17 cellular contexts compared by ENCODE assay signal in genomic region chrX:33892670-33893069, GRCh38.
"Had no signal": no experiment of that assay in that cellular context is flagged by ENCODE, and none has a peak within 500 bp of the region (broad histone marks: within the 10 kb centered on the region; RNA-seq: fewer than 3 reads in every experiment).

No MANE protein-coding gene starts in this region.

- DNase-seq: dorsolateral prefrontal cortex; effector CD4-positive, alpha-beta T cell; foreskin fibroblast; gastrocnemius medialis; head of caudate nucleus; mesenchymal stem cell; naive thymus-derived CD4-positive, alpha-beta T cell; psoas muscle; right cardiac atrium; spleen; stimulated activated naive B cell treated with anti-CD40 and anti-IgM and Interleukin-4, amounts not matched to agents 10 μg/mL and 1 μg/mL and 100 μg/mL, for 72 hours; uterus had no signal

- H3K36me3 Mint-ChIP-seq: mesothelial cell of epicardium; naive thymus-derived CD4-positive, alpha-beta T cell; neural progenitor cell; stimulated activated naive B cell treated with anti-CD40 and anti-IgM and Interleukin-4, amounts not matched to agents 10 μg/mL and 1 μg/mL and 100 μg/mL, for 72 hours had no signal

- H3K4me3 Mint-ChIP-seq: mesothelial cell of epicardium; naive thymus-derived CD4-positive, alpha-beta T cell; nephron; neural progenitor cell; stimulated activated naive B cell treated with anti-CD40 and anti-IgM and Interleukin-4, amounts not matched to agents 10 μg/mL and 1 μg/mL and 100 μg/mL, for 72 hours; stimulated activated naive CD8-positive, alpha-beta T cell treated with anti-CD3 and anti-CD28 coated beads, Interleukin-15, Interleukin-2, amounts not matched to agents 100 ng/mL and 50 ng/mL, for 24 hours had no signal

- H3K4me1 Mint-ChIP-seq: mesothelial cell of epicardium; naive thymus-derived CD4-positive, alpha-beta T cell; nephron; neural progenitor cell; stimulated activated naive B cell treated with anti-CD40 and anti-IgM and Interleukin-4, amounts not matched to agents 10 μg/mL and 1 μg/mL and 100 μg/mL, for 72 hours had no signal

- H3K9me3 Mint-ChIP-seq: nephron; neural progenitor cell; stimulated activated naive CD8-positive, alpha-beta T cell treated with anti-CD3 and anti-CD28 coated beads, Interleukin-15, Interleukin-2, amounts not matched to agents 100 ng/mL and 50 ng/mL, for 24 hours had no signal

- H3K27me3 Mint-ChIP-seq: naive thymus-derived CD4-positive, alpha-beta T cell; stimulated activated naive B cell treated with anti-CD40 and anti-IgM and Interleukin-4, amounts not matched to agents 10 μg/mL and 1 μg/mL and 100 μg/mL, for 72 hours; stimulated activated naive CD8-positive, alpha-beta T cell treated with anti-CD3 and anti-CD28 coated beads, Interleukin-15, Interleukin-2, amounts not matched to agents 100 ng/mL and 50 ng/mL, for 24 hours had no signal

- ATAC-seq: esophagus mucosa; gastrocnemius medialis; naive thymus-derived CD4-positive, alpha-beta T cell; psoas muscle; right cardiac atrium; stimulated activated naive B cell treated with anti-CD40 and anti-IgM and Interleukin-4, amounts not matched to agents 10 μg/mL and 1 μg/mL and 100 μg/mL, for 72 hours had no signal

- H3K27ac Mint-ChIP-seq: mesothelial cell of epicardium; naive thymus-derived CD4-positive, alpha-beta T cell; nephron; neural progenitor cell; stimulated activated naive B cell treated with anti-CD40 and anti-IgM and Interleukin-4, amounts not matched to agents 10 μg/mL and 1 μg/mL and 100 μg/mL, for 72 hours; stimulated activated naive CD8-positive, alpha-beta T cell treated with anti-CD3 and anti-CD28 coated beads, Interleukin-15, Interleukin-2, amounts not matched to agents 100 ng/mL and 50 ng/mL, for 24 hours had no signal
